Comparison of ENCODE assay signal across 9 cellular contexts in genomic region chr17:46157443-46158107, GRCh38. TPM values are rescaled to one million over a fixed set of nuclear protein-coding genes. Genes with fewer than 3 reads are reported as not detected.
DNase-seq lines count a peak whose midpoint lies in the region; ATAC-seq, FAIRE-seq and TF ChIP-seq lines count a peak whose summit lies in the region.
"Had no signal": no experiment of that assay in that cellular context is flagged by ENCODE, and none has a peak within 500 bp of the region (broad histone marks: within the 10 kb centered on the region; RNA-seq: fewer than 3 reads in every experiment).

No MANE protein-coding gene starts in this region.

- H3K27me3 ChIP-seq in heart left ventricle (no peaks in the 10 kb centered on the region), mammary epithelial cell (ENCODE audit: insufficient read depth, low read length) (no peaks in the 10 kb centered on the region), uterus (no peaks in the 10 kb centered on the region)

- dilution Hi-C loops in mammary epithelial cell (cut with HindIII; ENCODE audit: low sequenced_read_pairs) = no loop called here

- TF ChIP-seq POLR2A in heart left ventricle (IDR thresholded peaks at IDR 0.05) (no peak), uterus (IDR thresholded peaks at IDR 0.05) (no peak)

- H3K9me3 ChIP-seq in heart left ventricle (no peaks in the 10 kb centered on the region), mammary epithelial cell (replicated peaks; ENCODE audit: insufficient read depth, low read length) (no peaks in the 10 kb centered on the region), uterus (no peaks in the 10 kb centered on the region)

- TF ChIP-seq CTCF in heart left ventricle (IDR thresholded peaks at IDR 0.05) (no peak), mammary epithelial cell (conservative IDR thresholded peaks at IDR 0.05 in 1 of 2, IDR thresholded peaks at IDR 0.05 in 1 of 2; ENCODE audit: extremely low read depth in 1 of 2, insufficient read depth in 1 of 2, low read depth in 1 of 2, low read length in 2 of 2) (no peak), uterus (IDR thresholded peaks at IDR 0.05) (no peak)

- H3K9ac ChIP-seq in mammary epithelial cell (ENCODE audit: insufficient read depth, low read length) = no peak overlapping the region

- H3K4me2 ChIP-seq in mammary epithelial cell (ENCODE audit: insufficient read depth, low read depth, low read length) = peak overlapping the region; percentile 10

- H2AFZ ChIP-seq in mammary epithelial cell (ENCODE audit: low read depth, low read length) = no peak overlapping the region

- peak overlapping the region in 3 of 12 donors; percentile 1 to 12 (median 3) for H3K4me3 ChIP-seq in heart left ventricle
- no peak overlapping the region for H3K4me3 ChIP-seq in mammary epithelial cell (replicated peaks in 1 of 3; ENCODE audit: insufficient read depth in 1 of 3, low read depth in 2 of 3, low read length in 3 of 3)
- no peak overlapping the region for H3K4me3 ChIP-seq in uterus

- ATAC-seq in heart left ventricle = peak in 3 of 4 donors; percentile 32 to 45 (median 40)

- H3K4me1 ChIP-seq in heart left ventricle = peaks cover 35 to 100% (median 84%) of the 10 kb centered on the region in 12 donors
- H3K4me1 ChIP-seq in mammary epithelial cell (ENCODE audit: insufficient read depth, low read length) = peaks cover 20% of the 10 kb centered on the region
- peaks cover 6 to 10% of the 10 kb centered on the region in 2 donors for H3K4me1 ChIP-seq in uterus

- BruUV-seq in mammary epithelial cell (replicated peaks; lab: Mats Ljungman, UMichigan) = no TSS peak

- DNase-seq in heart left ventricle (no peak), cardiac septum (ENCODE audit: low spot score) (no peak), mammary epithelial cell (no peak), myocyte (ENCODE audit: low read depth) (peak; percentile 42), uterus (no peak), frontal cortex (ENCODE audit: low spot score in 2 of 2) (no peak), head of caudate nucleus (no peak), hippocampal formation (lab: John Stamatoyannopoulos, UW) (no peak)
- DNase-seq: effector CD8-positive, alpha-beta T cell had no signal

- 26 to 39% (median 32%) methylated on average over 3 of the region's 3 CpGs for WGBS in heart left ventricle, 4 donors
- WGBS in mammary epithelial cell (ENCODE audit: low coverage, missing lambda C conversion rate) = 49% methylated on average over 3 of the region's 3 CpGs

- CTCF ChIA-PET in mammary epithelial cell (lab: Charles Lee; ENCODE audit: low non-redundant PET) = no interaction called here

- peaks cover 7% of the 10 kb centered on the region for H4K20me1 ChIP-seq in mammary epithelial cell (ENCODE audit: insufficient read depth, low read length)

- no peak for FAIRE-seq in frontal cortex (lab: Jason Lieb, UNC)

- H3K79me2 ChIP-seq in mammary epithelial cell (ENCODE audit: insufficient read depth, low read length) = peaks cover 100% of the 10 kb centered on the region

- H3K36me3 ChIP-seq in heart left ventricle (peaks cover 0 to 6% (median 0%) of the 10 kb centered on the region in 9 donors), mammary epithelial cell (ENCODE audit: insufficient read depth, low read length) (peaks cover 2% of the 10 kb centered on the region), uterus (no peaks in the 10 kb centered on the region)

- H3K27ac ChIP-seq in heart left ventricle (peak overlapping the region in 8 of 12 donors; percentile 6 to 65 (median 18)), mammary epithelial cell (ENCODE audit: insufficient read depth, low read depth, low read length) (no peak overlapping the region), uterus (peak overlapping the region; percentile 6 to 55)

- intact Hi-C loops in heart left ventricle (cut with DNase I) = loop anchor here in 2 of 10 donors (5.0 kb wide), 1 partner anchor 35 kb away; the partner anchor contains the start of gene KANSL1 (in 2 of the 2)
- intact Hi-C loops in cardiac septum (cut with DNase I) = loop anchor here (5.0 kb wide), 1 partner anchor 35 kb away; the partner anchor contains the start of gene KANSL1
- intact Hi-C loops in mammary epithelial cell (cut with micrococcal nuclease) = no loop called here
- intact Hi-C loops in uterus (cut with DNase I; ENCODE audit: low total_unique reads) = loop anchor here (10.0 kb wide), 1 partner anchor 73 kb away; no protein-coding TSS in a partner anchor
- intact Hi-C loops in head of caudate nucleus (cut with DNase I) = no loop called here

- in situ Hi-C loops in mammary epithelial cell (cut with MboI; ENCODE audit: low sequenced_read_pairs in 2 of 2) = no loop called here

RNA-seq across cellular contexts. Expression of gene KANSL1, which starts 35.7 kb away (rescaled TPM):
- total RNA-seq in heart left ventricle (10 to 100 TPM; 22.7 to 57.2 (median 32.6) TPM), cardiac septum (33.6 TPM), mammary epithelial cell (10 to 100 TPM; 54.3 to 56.7 TPM), myocyte (19.3 and 25.2 TPM in 2 replicates), uterus (100 to 1,000 TPM in 3 of 4 donors, 10 to 100 TPM in 1; 55.8 to 192 (median 146) TPM), frontal cortex (113 TPM)
- polyA plus RNA-seq in heart left ventricle (10 to 100 TPM; 13.7 to 17.0 TPM), mammary epithelial cell (3.1 TPM)
- 74.6 TPM for polyA minus RNA-seq in mammary epithelial cell
- polyA plus RNA-seq in myocyte (2012) = 15.4 TPM

Comparison
In these comparisons a context has a peak if more than half of its experiments do, and no peak if none do; other contexts are left out.
1. intact Hi-C loops: an anchor here in cardiac septum (5.0 kb wide) and uterus (10.0 kb wide); none called in mammary epithelial cell and head of caudate nucleus.